ENCODE assay signal across 2 cellular contexts in the genomic region with DNA sequence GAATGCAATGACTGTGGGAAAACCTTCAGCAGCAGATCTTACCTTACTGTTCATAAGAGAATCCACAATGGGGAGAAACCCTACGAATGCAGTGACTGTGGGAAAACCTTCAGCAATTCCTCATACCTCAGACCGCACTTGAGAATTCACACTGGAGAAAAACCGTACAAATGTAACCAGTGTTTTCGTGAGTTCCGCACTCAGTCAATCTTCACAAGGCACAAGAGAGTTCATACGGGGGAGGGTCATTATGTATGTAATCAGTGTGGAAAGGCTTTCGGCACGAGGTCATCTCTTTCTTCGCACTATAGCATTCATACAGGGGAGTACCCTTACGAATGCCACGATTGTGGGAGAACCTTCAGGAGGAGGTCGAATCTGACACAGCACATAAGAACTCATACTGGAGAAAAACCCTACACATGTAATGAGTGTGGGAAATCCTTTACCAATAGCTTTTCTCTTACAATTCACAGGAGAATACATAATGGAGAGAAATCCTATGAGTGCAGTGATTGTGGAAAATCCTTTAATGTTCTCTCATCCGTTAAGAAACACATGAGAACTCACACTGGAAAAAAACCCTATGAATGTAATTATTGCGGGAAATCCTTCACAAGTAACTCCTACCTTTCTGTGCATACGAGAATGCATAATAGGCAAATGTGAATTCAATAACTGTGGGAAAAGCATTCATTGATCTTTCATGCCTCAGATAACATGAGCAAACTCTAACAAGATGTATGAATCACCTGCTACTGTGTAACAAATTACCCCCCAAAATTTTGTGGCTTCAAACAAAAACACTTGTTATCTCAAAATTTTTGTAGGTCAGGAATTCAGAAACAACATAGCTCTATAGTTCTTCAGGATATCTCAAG.
A peak's percentile ranks its signal among the peaks of the same experiment; 100 is the strongest.
TF ChIP-seq lines count a peak whose summit lies in the region.

No MANE protein-coding gene starts in this region.

TF ChIP-seq in IMR-90, 13 proteins besides CTCF, POLR2A, EP300 and RAD21:
- peak; percentile 92 for TF ChIP-seq RCOR1 (IDR thresholded peaks at IDR 0.05; ENCODE audit: insufficient replicate concordance, low read length)
- no peak for TF ChIP-seq CHD1 (IDR thresholded peaks at IDR 0.05; ENCODE audit: low read depth, low read length)

TF ChIP-seq in liver, 16 proteins besides CTCF, POLR2A, EP300 and RAD21:
- TF ChIP-seq HNF4A (conservative IDR thresholded peaks at IDR 0.05) (no peak), SP1 (IDR thresholded peaks at IDR 0.05) (no peak), HNF4G (IDR thresholded peaks at IDR 0.05) (no peak), RXRA (IDR thresholded peaks at IDR 0.05) (no peak), JUND (IDR thresholded peaks at IDR 0.05) (no peak), GABPA (IDR thresholded peaks at IDR 0.05 in 1 of 2, conservative IDR thresholded peaks at IDR 0.05 in 1 of 2) (no peak), FOXA1 (IDR thresholded peaks at IDR 0.05) (no peak), TAF1 (conservative IDR thresholded peaks at IDR 0.05) (no peak), EGR1 (IDR thresholded peaks at IDR 0.05; ENCODE audit: low read depth in 2 of 2) (no peak), NR2F2 (IDR thresholded peaks at IDR 0.05) (no peak), YY1 (IDR thresholded peaks at IDR 0.05) (no peak), FOXA2 (IDR thresholded peaks at IDR 0.05) (no peak)
- TF ChIP-seq, protein P1, sequence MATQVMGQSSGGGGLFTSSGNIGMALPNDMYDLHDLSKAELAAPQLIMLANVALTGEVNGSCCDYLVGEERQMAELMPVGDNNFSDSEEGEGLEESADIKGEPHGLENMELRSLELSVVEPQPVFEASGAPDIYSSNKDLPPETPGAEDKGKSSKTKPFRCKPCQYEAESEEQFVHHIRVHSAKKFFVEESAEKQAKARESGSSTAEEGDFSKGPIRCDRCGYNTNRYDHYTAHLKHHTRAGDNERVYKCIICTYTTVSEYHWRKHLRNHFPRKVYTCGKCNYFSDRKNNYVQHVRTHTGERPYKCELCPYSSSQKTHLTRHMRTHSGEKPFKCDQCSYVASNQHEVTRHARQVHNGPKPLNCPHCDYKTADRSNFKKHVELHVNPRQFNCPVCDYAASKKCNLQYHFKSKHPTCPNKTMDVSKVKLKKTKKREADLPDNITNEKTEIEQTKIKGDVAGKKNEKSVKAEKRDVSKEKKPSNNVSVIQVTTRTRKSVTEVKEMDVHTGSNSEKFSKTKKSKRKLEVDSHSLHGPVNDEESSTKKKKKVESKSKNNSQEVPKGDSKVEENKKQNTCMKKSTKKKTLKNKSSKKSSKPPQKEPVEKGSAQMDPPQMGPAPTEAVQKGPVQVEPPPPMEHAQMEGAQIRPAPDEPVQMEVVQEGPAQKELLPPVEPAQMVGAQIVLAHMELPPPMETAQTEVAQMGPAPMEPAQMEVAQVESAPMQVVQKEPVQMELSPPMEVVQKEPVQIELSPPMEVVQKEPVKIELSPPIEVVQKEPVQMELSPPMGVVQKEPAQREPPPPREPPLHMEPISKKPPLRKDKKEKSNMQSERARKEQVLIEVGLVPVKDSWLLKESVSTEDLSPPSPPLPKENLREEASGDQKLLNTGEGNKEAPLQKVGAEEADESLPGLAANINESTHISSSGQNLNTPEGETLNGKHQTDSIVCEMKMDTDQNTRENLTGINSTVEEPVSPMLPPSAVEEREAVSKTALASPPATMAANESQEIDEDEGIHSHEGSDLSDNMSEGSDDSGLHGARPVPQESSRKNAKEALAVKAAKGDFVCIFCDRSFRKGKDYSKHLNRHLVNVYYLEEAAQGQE (IDR thresholded peaks at IDR 0.05) = no peak
- TF ChIP-seq, protein P2, sequence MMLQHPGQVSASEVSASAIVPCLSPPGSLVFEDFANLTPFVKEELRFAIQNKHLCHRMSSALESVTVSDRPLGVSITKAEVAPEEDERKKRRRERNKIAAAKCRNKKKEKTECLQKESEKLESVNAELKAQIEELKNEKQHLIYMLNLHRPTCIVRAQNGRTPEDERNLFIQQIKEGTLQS (IDR thresholded peaks at IDR 0.05) = no peak
- TF ChIP-seq, protein P3, sequence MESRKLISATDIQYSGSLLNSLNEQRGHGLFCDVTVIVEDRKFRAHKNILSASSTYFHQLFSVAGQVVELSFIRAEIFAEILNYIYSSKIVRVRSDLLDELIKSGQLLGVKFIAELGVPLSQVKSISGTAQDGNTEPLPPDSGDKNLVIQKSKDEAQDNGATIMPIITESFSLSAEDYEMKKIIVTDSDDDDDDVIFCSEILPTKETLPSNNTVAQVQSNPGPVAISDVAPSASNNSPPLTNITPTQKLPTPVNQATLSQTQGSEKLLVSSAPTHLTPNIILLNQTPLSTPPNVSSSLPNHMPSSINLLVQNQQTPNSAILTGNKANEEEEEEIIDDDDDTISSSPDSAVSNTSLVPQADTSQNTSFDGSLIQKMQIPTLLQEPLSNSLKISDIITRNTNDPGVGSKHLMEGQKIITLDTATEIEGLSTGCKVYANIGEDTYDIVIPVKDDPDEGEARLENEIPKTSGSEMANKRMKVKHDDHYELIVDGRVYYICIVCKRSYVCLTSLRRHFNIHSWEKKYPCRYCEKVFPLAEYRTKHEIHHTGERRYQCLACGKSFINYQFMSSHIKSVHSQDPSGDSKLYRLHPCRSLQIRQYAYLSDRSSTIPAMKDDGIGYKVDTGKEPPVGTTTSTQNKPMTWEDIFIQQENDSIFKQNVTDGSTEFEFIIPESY (IDR thresholded peaks at IDR 0.05) = no peak
- TF ChIP-seq, protein P4, sequence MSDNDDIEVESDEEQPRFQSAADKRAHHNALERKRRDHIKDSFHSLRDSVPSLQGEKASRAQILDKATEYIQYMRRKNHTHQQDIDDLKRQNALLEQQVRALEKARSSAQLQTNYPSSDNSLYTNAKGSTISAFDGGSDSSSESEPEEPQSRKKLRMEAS (IDR thresholded peaks at IDR 0.05) = no peak
